Comparison of ENCODE assay signal across 9 cellular contexts in genomic region chr1:155219592-155220031, GRCh38. TPM values are rescaled to one million over a fixed set of nuclear protein-coding genes. Genes with fewer than 3 reads are reported as not detected.
DNase-seq lines count a peak whose midpoint lies in the region; ATAC-seq and TF ChIP-seq lines count a peak whose summit lies in the region.
"Had no signal": no experiment of that assay in that cellular context is flagged by ENCODE, and none has a peak within 500 bp of the region (broad histone marks: within the 10 kb centered on the region; RNA-seq: fewer than 3 reads in every experiment).

No MANE protein-coding gene starts in this region.

- no peak overlapping the region for H3K4me2 ChIP-seq in smooth muscle cell
- H3K4me2 ChIP-seq: BLaER1 had no signal

- H3K27me3 ChIP-seq in iPS-15b (ENCODE audit: control insufficient read depth, insufficient read depth, low read length) (no peaks in the 10 kb centered on the region), smooth muscle cell (ENCODE audit: low read depth) (no peaks in the 10 kb centered on the region)
- H3K27me3 ChIP-seq: BLaER1 had no signal

- H3K9me3 ChIP-seq in iPS-15b (ENCODE audit: control insufficient read depth, insufficient read depth, low read length), result no peaks in the 10 kb centered on the region
- H3K9me3 ChIP-seq in smooth muscle cell (replicated peaks; ENCODE audit: low read depth), result no peaks in the 10 kb centered on the region
- H3K9me3 ChIP-seq: BLaER1 had no signal

- H3K4me3 ChIP-seq in iPS-15b (ENCODE audit: low read depth, low read length) (peak overlapping the region; percentile 27), smooth muscle cell (no peak overlapping the region)
- H3K4me3 ChIP-seq: BLaER1 had no signal

- H3K36me3 ChIP-seq in iPS-15b (ENCODE audit: control insufficient read depth, insufficient read depth, low read length) (peaks cover 4% of the 10 kb centered on the region), smooth muscle cell (ENCODE audit: low read depth) (no peaks in the 10 kb centered on the region)

- ATAC-seq in HG03045 (IDR thresholded peaks at IDR 0.05; ENCODE audit: unreplicated experiment), result no peak

- no peak overlapping the region for H3K9ac ChIP-seq in iPS-15b (ENCODE audit: low read depth, low read length)
- H3K9ac ChIP-seq in smooth muscle cell (ENCODE audit: low read depth), result no peak overlapping the region
- H3K9ac ChIP-seq: BLaER1 had no signal

- H3K4me1 ChIP-seq in iPS-15b (ENCODE audit: control insufficient read depth, insufficient read depth, low read length) (no peaks in the 10 kb centered on the region), smooth muscle cell (ENCODE audit: low read depth) (no peaks in the 10 kb centered on the region)

- DNase-seq in NCI-H82 (lab: John Stamatoyannopoulos, UW) (peak; percentile 59), NCI-H82 treated with DMSO at 0.1 percent for 48 hours (lab: John Stamatoyannopoulos, UW; ENCODE audit: unreplicated experiment) (no peak), smooth muscle cell (lab: John Stamatoyannopoulos, UW; ENCODE audit: unreplicated experiment) (no peak), ecto neural progenitor cell (ENCODE audit: low spot score) (no peak)
- DNase-seq in effector CD8-positive, alpha-beta T cell (lab: John Stamatoyannopoulos, UW), result no peak

- H2AFZ ChIP-seq in smooth muscle cell (ENCODE audit: low read depth), result no peak overlapping the region

- TF ChIP-seq CTCF in VCaP (conservative IDR thresholded peaks at IDR 0.05) (no peak), smooth muscle cell (IDR thresholded peaks at IDR 0.05; ENCODE audit: borderline replicate concordance, insufficient read depth, poor library complexity, severe bottlenecking) (no peak)

- 53% methylated on average over 1 of the region's 1 CpG for WGBS in smooth muscle cell (ENCODE audit: low lambda C conversion rate)

- H4K20me1 ChIP-seq in smooth muscle cell (ENCODE audit: low read depth), result no peaks in the 10 kb centered on the region
- H4K20me1 ChIP-seq: BLaER1 had no signal

- H3K27ac ChIP-seq in VCaP (peak overlapping the region; percentile 21; the same call in 1 of the 2 replicates), smooth muscle cell (ENCODE audit: low read depth) (peak overlapping the region; percentile 6)
- H3K27ac ChIP-seq: BLaER1 had no signal

- H3K79me2 ChIP-seq in smooth muscle cell (ENCODE audit: low read depth), result no peaks in the 10 kb centered on the region

- H3F3A ChIP-seq in smooth muscle cell (ENCODE audit: low read depth), result no peaks in the 10 kb centered on the region

RNA-seq across cellular contexts. Expression of gene MTX1, which starts 11.1 kb away (rescaled TPM):
- total RNA-seq in smooth muscle cell, result 45.2 and 55.4 TPM in 2 replicates
- 98.4 and 109 TPM in 2 replicates for polyA plus RNA-seq in smooth muscle cell

RNA-seq across cellular contexts. Expression of gene THBS3, which starts 11.9 kb away (rescaled TPM):
- total RNA-seq in smooth muscle cell, result 17.2 and 28.5 TPM in 2 replicates
- polyA plus RNA-seq in smooth muscle cell, result 15.7 and 20.1 TPM in 2 replicates

RNA-seq across cellular contexts. Expression of gene ENTREP3, which starts 35.7 kb away (rescaled TPM):
- 7.0 and 14.7 TPM in 2 replicates for total RNA-seq in smooth muscle cell
- 26.5 and 30.9 TPM in 2 replicates for polyA plus RNA-seq in smooth muscle cell

RNA-seq across cellular contexts. Expression of gene SCAMP3, which starts 42.5 kb away (rescaled TPM):
- total RNA-seq in smooth muscle cell, result 51.4 and 52.1 TPM in 2 replicates
- 118 and 151 TPM in 2 replicates for polyA plus RNA-seq in smooth muscle cell

RNA-seq across cellular contexts. Expression of gene TRIM46, which starts 46.0 kb away (rescaled TPM):
- total RNA-seq in smooth muscle cell, result 1.5 and 3.8 TPM in 2 replicates
- 3.6 and 4.3 TPM in 2 replicates for polyA plus RNA-seq in smooth muscle cell
